Comparison of ENCODE assay signal across 20 cellular contexts in the genomic region with DNA sequence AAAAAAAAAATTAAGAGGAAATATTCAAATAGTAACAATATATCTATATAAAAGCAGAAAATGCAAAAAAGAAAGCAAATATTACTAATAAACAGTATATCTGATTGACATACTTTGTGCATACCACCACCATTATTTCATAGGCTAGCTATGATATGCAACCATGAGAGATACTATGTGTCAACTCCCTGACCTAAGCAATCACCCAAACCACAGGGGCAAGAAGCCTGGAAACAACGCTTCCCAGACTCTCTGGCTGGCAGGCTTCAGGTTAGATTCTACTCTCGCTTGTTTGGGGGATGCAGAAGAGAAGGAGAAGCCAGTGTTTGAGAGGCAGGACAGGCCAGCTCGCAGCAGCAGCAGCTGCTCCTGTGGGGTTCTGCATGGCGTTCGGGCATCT.
"Had no signal": no experiment of that assay in that cellular context is flagged by ENCODE, and none has a peak within 500 bp of the region (broad histone marks: within the 10 kb centered on the region; RNA-seq: fewer than 3 reads in every experiment).

No MANE protein-coding gene starts in this region.

- ATAC-seq: activated T-cell treated with anti-CD3 and anti-CD28 coated beads, Interleukin-2, amount 50 U/mL, for 4 hours; left colon; psoas muscle; right lobe of liver; stimulated activated memory B cell treated with anti-CD40 and anti-IgM and Interleukin-4, amounts not matched to agents 10 μg/mL and 1 μg/mL and 100 μg/mL, for 72 hours had no signal

- H3K9me3 ChIP-seq: esophagus squamous epithelium, psoas muscle, right lobe of liver, tibial artery had no signal

- H3K36me3 ChIP-seq: esophagus squamous epithelium, neural progenitor cell, right lobe of liver, spleen, tibial artery had no signal

- H3K4me3 ChIP-seq: esophagus squamous epithelium, hepatocyte, lung, neural progenitor cell, psoas muscle, right lobe of liver, spleen, tibial artery had no signal

- H3K27me3 ChIP-seq: hepatocyte, neural progenitor cell, right lobe of liver, tibial artery had no signal

- H3K27ac ChIP-seq: hepatocyte, neural progenitor cell, psoas muscle, right lobe of liver, spleen, tibial artery had no signal

- H3K4me3 Mint-ChIP-seq: activated naive CD4-positive, alpha-beta T cell treated with anti-CD3 and anti-CD28 coated beads, Interleukin-2, amount 50 U/mL, for 24 hours; activated T-cell treated with anti-CD3 and anti-CD28 coated beads, Interleukin-2, amount 50 U/mL, for 4 hours; naive B cell; neural progenitor cell; stimulated activated memory B cell treated with anti-CD40 and anti-IgM and Interleukin-4, amounts not matched to agents 10 μg/mL and 1 μg/mL and 100 μg/mL, for 72 hours had no signal

- H3K27ac Mint-ChIP-seq: activated naive CD4-positive, alpha-beta T cell treated with anti-CD3 and anti-CD28 coated beads, Interleukin-2, amount 50 U/mL, for 24 hours; naive B cell; stimulated activated memory B cell treated with anti-CD40 and anti-IgM and Interleukin-4, amounts not matched to agents 10 μg/mL and 1 μg/mL and 100 μg/mL, for 72 hours had no signal

- H3K4me1 ChIP-seq: esophagus squamous epithelium, psoas muscle, spleen had no signal

- H3K9me3 Mint-ChIP-seq: activated naive CD4-positive, alpha-beta T cell treated with anti-CD3 and anti-CD28 coated beads, Interleukin-2, amount 50 U/mL, for 24 hours had no signal

- H3K4me1 Mint-ChIP-seq: activated naive CD4-positive, alpha-beta T cell treated with anti-CD3 and anti-CD28 coated beads, Interleukin-2, amount 50 U/mL, for 24 hours; stimulated activated memory B cell treated with anti-CD40 and anti-IgM and Interleukin-4, amounts not matched to agents 10 μg/mL and 1 μg/mL and 100 μg/mL, for 72 hours had no signal

- H3K36me3 Mint-ChIP-seq: activated naive CD4-positive, alpha-beta T cell treated with anti-CD3 and anti-CD28 coated beads, Interleukin-2, amount 50 U/mL, for 24 hours had no signal

- DNase-seq: activated CD4-positive, alpha-beta T cell treated with anti-CD3 and anti-CD28 coated beads, Interleukin-2, amount 50 U/mL, for 1 hour; activated CD4-positive, CD25-positive, alpha-beta regulatory T cell treated with anti-CD3 and anti-CD28 coated beads, Interleukin-2, amount 50 U/mL, for 72 hours; activated CD8-positive, alpha-beta memory T cell treated with anti-CD3 and anti-CD28 coated beads, Interleukin-2, amount 50 U/mL, for 4 hours; activated T-cell treated with anti-CD3 and anti-CD28 coated beads, Interleukin-2, amount 50 U/mL, for 4 hours; effector CD8-positive, alpha-beta T cell; esophagus squamous epithelium; islet precursor cell; left colon; naive B cell; psoas muscle; right lobe of liver; spleen; stimulated activated CD4-positive, alpha-beta T cell treated with anti-CD3 and anti-CD28 coated beads, Interleukin-4, amount 100 ng/mL, for 4 hours; T1000; tibial artery had no signal
